ENCODE assay signal across 18 cellular contexts in genomic region chr6:130632288-130632687, GRCh38.
DNase-seq lines count a peak whose midpoint lies in the region; ATAC-seq and TF ChIP-seq lines count a peak whose summit lies in the region.
"Had no signal": no experiment of that assay in that cellular context is flagged by ENCODE, and none has a peak within 500 bp of the region (broad histone marks: within the 10 kb centered on the region; RNA-seq: fewer than 3 reads in every experiment).

No MANE protein-coding gene starts in this region.

- no peaks in the 10 kb centered on the region for H3K36me3 ChIP-seq in A673 (ENCODE audit: insufficient read depth, low read length, poor library complexity, severe bottlenecking)
- H3K36me3 ChIP-seq: lower lobe of right lung, tibial artery had no signal

- H3K4me3 ChIP-seq in A673 (ENCODE audit: low read depth, low read length, poor library complexity, severe bottlenecking), result no peak overlapping the region
- H3K4me3 ChIP-seq: lower lobe of right lung, tibial artery had no signal

- H3K4me1 Mint-ChIP-seq in mesothelial cell of epicardium, result peaks cover 11% of the 10 kb centered on the region
- peaks cover 4% of the 10 kb centered on the region for H3K4me1 Mint-ChIP-seq in activated naive CD4-positive, alpha-beta T cell treated with anti-CD3 and anti-CD28 coated beads for 36 hours (ENCODE audit: low read depth)

- DNase-seq in Ammon's horn (ENCODE audit: low spot score) (peak; percentile 46), NCI-H1417 treated with DMSO at 0.1 percent for 48 hours (lab: John Stamatoyannopoulos, UW) (peak; percentile 39), mesothelial cell of epicardium (ENCODE audit: low spot score in 2 of 2, unreplicated experiment in 2 of 2) (no peak), A673 (ENCODE audit: low spot score) (no peak)
- no peak for DNase-seq in activated naive CD4-positive, alpha-beta T cell treated with anti-CD3 and anti-CD28 coated beads for 36 hours
- DNase-seq: activated CD4-positive, CD25-positive, alpha-beta regulatory T cell; activated naive CD4-positive, alpha-beta T cell treated with Interleukin-2 at 50 U/mL for 16 hours; AML-193; foreskin fibroblast; lower lobe of right lung; NCI-H226; stimulated activated CD8-positive, alpha-beta memory T cell treated with anti-CD3 and anti-CD28 coated beads, Interleukin-4, amount 100 ng/mL, for 48 hours; tibial artery had no signal

- H3K27ac Mint-ChIP-seq in mesothelial cell of epicardium, result peak overlapping the region; percentile 7
- no peak overlapping the region for H3K27ac Mint-ChIP-seq in activated naive CD4-positive, alpha-beta T cell treated with anti-CD3 and anti-CD28 coated beads for 36 hours

- peaks cover 2% of the 10 kb centered on the region for H3K36me3 Mint-ChIP-seq in mesothelial cell of epicardium
- no peaks in the 10 kb centered on the region for H3K36me3 Mint-ChIP-seq in activated naive CD4-positive, alpha-beta T cell treated with anti-CD3 and anti-CD28 coated beads for 36 hours (ENCODE audit: low read depth)
- H3K36me3 Mint-ChIP-seq: brain had no signal

- ATAC-seq in esophagus mucosa (no peak), HG02642 (IDR thresholded peaks at IDR 0.05; ENCODE audit: poor library complexity, unreplicated experiment) (no peak)

- CTCF ChIA-PET in A673 (lab: Charles Lee), result no interaction called here
- CTCF ChIA-PET in activated naive CD4-positive, alpha-beta T cell treated with anti-CD3 and anti-CD28 coated beads for 36 hours (lab: Charles Lee), result interaction anchor here (0.8 kb wide), 1 partner anchor 306 kb away, joined by 3 read pairs; no protein-coding TSS in a partner anchor

- intact Hi-C loops in A673 (cut with micrococcal nuclease; ENCODE audit: unreplicated experiment), result no loop called here
- intact Hi-C loops in activated naive CD4-positive, alpha-beta T cell treated with anti-CD3 and anti-CD28 coated beads for 36 hours (cut with micrococcal nuclease), result no loop called here

- no peaks in the 10 kb centered on the region for H3K27me3 Mint-ChIP-seq in mesothelial cell of epicardium (ENCODE audit: low read depth)
- H3K27me3 Mint-ChIP-seq in activated naive CD4-positive, alpha-beta T cell treated with anti-CD3 and anti-CD28 coated beads for 36 hours (ENCODE audit: low read depth), result no peaks in the 10 kb centered on the region
- H3K27me3 Mint-ChIP-seq: brain had no signal

- POLR2A ChIA-PET in A673 (lab: Charles Lee; ENCODE audit: low non-redundant PET), result no interaction called here

- no peaks in the 10 kb centered on the region for H3K4me1 ChIP-seq in A673 (ENCODE audit: insufficient read depth, low read length, poor library complexity, severe bottlenecking)
- H3K4me1 ChIP-seq: lower lobe of right lung had no signal

- H3K9me3 ChIP-seq in A673 (ENCODE audit: low read depth, low read length, poor library complexity, severe bottlenecking), result no peaks in the 10 kb centered on the region
- H3K9me3 ChIP-seq: lower lobe of right lung, tibial artery had no signal

- no peak for TF ChIP-seq CTCF in VCaP (conservative IDR thresholded peaks at IDR 0.05)
- no peak for TF ChIP-seq CTCF in mesothelial cell of epicardium (IDR thresholded peaks at IDR 0.05; ENCODE audit: unreplicated experiment)
- no peak for TF ChIP-seq CTCF in A673 (conservative IDR thresholded peaks at IDR 0.05; ENCODE audit: low read depth, low read length)

- H3K4me3 Mint-ChIP-seq in mesothelial cell of epicardium, result no peak overlapping the region
- no peak overlapping the region for H3K4me3 Mint-ChIP-seq in activated naive CD4-positive, alpha-beta T cell treated with anti-CD3 and anti-CD28 coated beads for 36 hours
- H3K4me3 Mint-ChIP-seq: neural crest cell had no signal

- H3K9me3 Mint-ChIP-seq in mesothelial cell of epicardium, result peaks cover 11% of the 10 kb centered on the region
- peaks cover 10% of the 10 kb centered on the region for H3K9me3 Mint-ChIP-seq in activated naive CD4-positive, alpha-beta T cell treated with anti-CD3 and anti-CD28 coated beads for 36 hours

- no TSS peak for BruUV-seq in A673 (replicated peaks; lab: Mats Ljungman, UMichigan)

- 0 out of 2 replicates have a peak overlapping the region, but pooled peaks have one; percentile 34 for H3K27ac ChIP-seq in VCaP
- H3K27ac ChIP-seq in A673 (ENCODE audit: low read depth, low read length, poor library complexity, severe bottlenecking), result no peak overlapping the region
- H3K27ac ChIP-seq: lower lobe of right lung, tibial artery had no signal

- no peaks in the 10 kb centered on the region for H3K27me3 ChIP-seq in A673 (replicated peaks; ENCODE audit: insufficient read depth, low read depth, low read length, poor library complexity)
- H3K27me3 ChIP-seq: tibial artery had no signal

Comparison
In these comparisons a context has a peak if more than half of its experiments do, and no peak if none do; other contexts are left out.
1. DNase-seq: peak in Ammon's horn (single experiment) and NCI-H1417 treated with DMSO at 0.1 percent for 48 hours (single experiment); none in mesothelial cell of epicardium (0 of 2), A673 (single experiment) and activated naive CD4-positive, alpha-beta T cell treated with anti-CD3 and anti-CD28 coated beads for 36 hours (single experiment).